22 cellular contexts compared by ENCODE assay signal in genomic region chr18:66129248-66129647, GRCh38.
DNase-seq lines count a peak whose midpoint lies in the region; ATAC-seq and TF ChIP-seq lines count a peak whose summit lies in the region.
"Had no signal": no experiment of that assay in that cellular context is flagged by ENCODE, and none has a peak within 500 bp of the region (broad histone marks: within the 10 kb centered on the region; RNA-seq: fewer than 3 reads in every experiment).

No MANE protein-coding gene starts in this region.

- no peak for TF ChIP-seq POLR2A in prostate gland (IDR thresholded peaks at IDR 0.05)
- TF ChIP-seq POLR2A in gastrocnemius medialis (IDR thresholded peaks at IDR 0.05), result no peak

- H3K36me3 ChIP-seq in prostate gland, result no peaks in the 10 kb centered on the region
- no peaks in the 10 kb centered on the region for H3K36me3 ChIP-seq in gastrocnemius medialis
- H3K36me3 ChIP-seq: BLaER1 had no signal

- ATAC-seq in gastrocnemius medialis, result peak; percentile 87 to 98
- ATAC-seq: CD8-positive, alpha-beta T cell; GM12878 had no signal

- no peaks in the 10 kb centered on the region for H3K4me1 Mint-ChIP-seq in activated CD4-positive, alpha-beta memory T cell treated with anti-CD3 and anti-CD28 coated beads for 36 hours (ENCODE audit: low read depth)
- H3K4me1 Mint-ChIP-seq: B cell; CD4-positive, CD25-positive, alpha-beta regulatory T cell had no signal

- POLR2A ChIA-PET in activated CD4-positive, alpha-beta memory T cell treated with anti-CD3 and anti-CD28 coated beads for 36 hours (lab: Charles Lee), result no interaction called here

- no peaks in the 10 kb centered on the region for H3K27me3 Mint-ChIP-seq in activated CD4-positive, alpha-beta memory T cell treated with anti-CD3 and anti-CD28 coated beads for 36 hours
- H3K27me3 Mint-ChIP-seq: B cell; CD4-positive, CD25-positive, alpha-beta regulatory T cell had no signal

- H3K27ac Mint-ChIP-seq in activated CD4-positive, alpha-beta memory T cell treated with anti-CD3 and anti-CD28 coated beads for 36 hours, result no peak overlapping the region
- H3K27ac Mint-ChIP-seq: B cell; CD4-positive, CD25-positive, alpha-beta regulatory T cell; CD8-positive, alpha-beta T cell had no signal

- H3K4me3 Mint-ChIP-seq in activated CD4-positive, alpha-beta memory T cell treated with anti-CD3 and anti-CD28 coated beads for 36 hours, result no peak overlapping the region
- H3K4me3 Mint-ChIP-seq: B cell; CD4-positive, CD25-positive, alpha-beta regulatory T cell; CD8-positive, alpha-beta T cell had no signal

- H3K4me1 ChIP-seq in prostate gland (replicated peaks) (no peaks in the 10 kb centered on the region), gastrocnemius medialis (no peaks in the 10 kb centered on the region)
- H3K4me1 ChIP-seq: BLaER1, Caco-2 had no signal

- in situ Hi-C loops in gastrocnemius medialis (cut with MboI; ENCODE audit: low sequenced_read_pairs in 4 of 4) (no loop called here), G401 (cut with HindIII; ENCODE audit: low sequenced_read_pairs) (no loop called here)

- peaks cover 9% of the 10 kb centered on the region for H3K9me3 Mint-ChIP-seq in activated CD4-positive, alpha-beta memory T cell treated with anti-CD3 and anti-CD28 coated beads for 36 hours

- DNase-seq in DMS 273 (lab: John Stamatoyannopoulos, UW; ENCODE audit: unreplicated experiment), result peak; percentile 28
- DNase-seq in DMS 273 treated with DMSO at 0.1 percent for 48 hours (lab: John Stamatoyannopoulos, UW), result no peak
- peak; percentile 43 for DNase-seq in NCI-H2171 treated with DMSO at 0.1 percent for 48 hours (lab: John Stamatoyannopoulos, UW)
- no peak for DNase-seq in NCI-H2171 (lab: John Stamatoyannopoulos, UW)
- DNase-seq in prostate gland (ENCODE audit: low spot score), result peak; percentile 21
- peak; percentile 17 to 63 for DNase-seq in gastrocnemius medialis
- DNase-seq in G401 (ENCODE audit: low spot score), result no peak
- no peak for DNase-seq in activated CD4-positive, alpha-beta memory T cell treated with anti-CD3 and anti-CD28 coated beads for 36 hours
- DNase-seq: Caco-2; CD4-positive, CD25-positive, alpha-beta regulatory T cell; CD8-positive, alpha-beta T cell; DMS153; DND-41; GDM1; GM23248; H7; HCEC 1CT had no signal

- H3K27me3 ChIP-seq in prostate gland (replicated peaks; ENCODE audit: insufficient read depth) (no peaks in the 10 kb centered on the region), gastrocnemius medialis (no peaks in the 10 kb centered on the region)
- H3K27me3 ChIP-seq: BLaER1 had no signal

- CTCF ChIA-PET in activated CD4-positive, alpha-beta memory T cell treated with anti-CD3 and anti-CD28 coated beads for 36 hours (lab: Charles Lee), result no interaction called here

- no peaks in the 10 kb centered on the region for H3K9me3 ChIP-seq in prostate gland
- H3K9me3 ChIP-seq in gastrocnemius medialis, result no peaks in the 10 kb centered on the region
- H3K9me3 ChIP-seq: BLaER1, Caco-2 had no signal

- H3K36me3 Mint-ChIP-seq in activated CD4-positive, alpha-beta memory T cell treated with anti-CD3 and anti-CD28 coated beads for 36 hours, result no peaks in the 10 kb centered on the region
- H3K36me3 Mint-ChIP-seq: CD4-positive, CD25-positive, alpha-beta regulatory T cell; CD8-positive, alpha-beta T cell had no signal

- WGBS in prostate gland, result 24% methylated on average over 4 of the region's 4 CpGs

- intact Hi-C loops in prostate gland (cut with DNase I) (no loop called here), gastrocnemius medialis (cut with DNase I; ENCODE audit: low total_unique reads) (no loop called here)
- intact Hi-C loops in activated CD4-positive, alpha-beta memory T cell treated with anti-CD3 and anti-CD28 coated beads for 36 hours (cut with micrococcal nuclease), result no loop called here

- H3K4me3 ChIP-seq in prostate gland, result no peak overlapping the region
- no peak overlapping the region for H3K4me3 ChIP-seq in gastrocnemius medialis
- H3K4me3 ChIP-seq: BLaER1, GM12878, GM23248 had no signal

- H3K27ac ChIP-seq in prostate gland, result no peak overlapping the region
- no peak overlapping the region for H3K27ac ChIP-seq in gastrocnemius medialis
- H3K27ac ChIP-seq: 22Rv1, BLaER1, C4-2B, GM23248 had no signal

- TF ChIP-seq CTCF in prostate gland (IDR thresholded peaks at IDR 0.05) (no peak), gastrocnemius medialis (IDR thresholded peaks at IDR 0.05 in 4 of 5, conservative IDR thresholded peaks at IDR 0.05 in 1 of 5) (no peak)

Comparison
In these comparisons a context has a peak if more than half of its experiments do, and no peak if none do; other contexts are left out.
1. DNase-seq: peak in DMS 273 (single experiment), NCI-H2171 treated with DMSO at 0.1 percent for 48 hours (single experiment), prostate gland (single experiment) and gastrocnemius medialis (2 of 2); none in DMS 273 treated with DMSO at 0.1 percent for 48 hours (single experiment), NCI-H2171 (single experiment), G401 (single experiment) and activated CD4-positive, alpha-beta memory T cell treated with anti-CD3 and anti-CD28 coated beads for 36 hours (single experiment).